Comparison of ENCODE assay signal across 10 cellular contexts in the genomic region with DNA sequence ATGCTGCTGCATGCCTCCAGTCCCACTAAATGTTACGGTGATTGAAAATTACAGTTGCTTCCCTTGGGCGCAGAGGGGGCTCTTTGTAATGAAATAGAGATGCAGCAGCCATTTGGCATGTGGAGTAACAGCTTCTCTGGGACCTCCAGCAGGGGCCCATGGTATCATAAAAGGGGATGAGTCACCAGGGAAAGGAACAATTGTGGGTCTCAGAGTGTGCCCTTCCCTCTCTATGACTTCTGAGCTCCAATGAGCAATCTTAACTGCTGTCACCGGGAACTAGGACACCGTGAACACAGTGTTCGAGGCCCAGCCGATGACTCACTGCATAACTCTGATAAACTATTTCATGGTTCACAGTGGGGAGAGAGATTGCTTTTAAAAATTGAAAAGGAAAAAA.
DNase-seq lines count a peak whose midpoint lies in the region; ATAC-seq and TF ChIP-seq lines count a peak whose summit lies in the region.
"Had no signal": no experiment of that assay in that cellular context is flagged by ENCODE, and none has a peak within 500 bp of the region (broad histone marks: within the 10 kb centered on the region; RNA-seq: fewer than 3 reads in every experiment).

No MANE protein-coding gene starts in this region.

- no peak overlapping the region for H2BK120ac ChIP-seq in H9 (ENCODE audit: low read depth, low read length, poor library complexity, severe bottlenecking)

- no peaks in the 10 kb centered on the region for H4K20me1 ChIP-seq in H9 (ENCODE audit: control insufficient read depth, insufficient read depth, insufficient read length)

- H3K27ac ChIP-seq in H9 (ENCODE audit: insufficient read length, low read depth, low read length) (no peak overlapping the region), psoas muscle (no peak overlapping the region)

- H3K4me1 ChIP-seq in H9 (ENCODE audit: insufficient read depth, low read length) (peaks cover 3% of the 10 kb centered on the region; the same call in 1 of the 2 replicates), psoas muscle (no peaks in the 10 kb centered on the region)

- no peak for TF ChIP-seq CTCF in H9 (conservative IDR thresholded peaks at IDR 0.05)
- no peak for TF ChIP-seq CTCF in psoas muscle (IDR thresholded peaks at IDR 0.05)

- H4K91ac ChIP-seq in H9 (ENCODE audit: insufficient read length, low read depth, low read length) = no peak overlapping the region

- H3K9ac ChIP-seq in H9 (ENCODE audit: extremely low read depth, insufficient read length, low read length) = no peak overlapping the region

- H4K5ac ChIP-seq in H9 (ENCODE audit: insufficient read length, low read depth, low read length) = no peak overlapping the region

- H3K36me3 Mint-ChIP-seq in H9 (ENCODE audit: insufficient read depth in 1 of 3, low read depth in 3 of 3) = no peaks in the 10 kb centered on the region

- no peaks in the 10 kb centered on the region for H3K27me3 Mint-ChIP-seq in H9 (ENCODE audit: low read depth)

- H2AFZ ChIP-seq in H9 (ENCODE audit: low read length) = no peak overlapping the region

- no peak overlapping the region for H3K14ac ChIP-seq in H9 (ENCODE audit: insufficient read depth, low read length)

- H3K36me3 ChIP-seq in psoas muscle (ENCODE audit: insufficient read depth in 1 of 2, low read depth in 1 of 2) = no peaks in the 10 kb centered on the region

- no peak overlapping the region for H2BK12ac ChIP-seq in H9 (ENCODE audit: insufficient read length, low read depth, low read length)

- H3K9me3 ChIP-seq in H9 (ENCODE audit: control insufficient read depth, low read depth, low read length) = no peaks in the 10 kb centered on the region
- H3K9me3 ChIP-seq in psoas muscle = no peaks in the 10 kb centered on the region

- no peak overlapping the region for H3K23ac ChIP-seq in H9 (ENCODE audit: insufficient read length, low read depth, low read length)

- H3K18ac ChIP-seq in H9 (ENCODE audit: insufficient read length, low read depth, low read length) = no peak overlapping the region

- H3K9me3 Mint-ChIP-seq in H9 = peaks cover 0 to 2% of the 10 kb centered on the region in 2 experiments; a peak in 2 of 5 replicates
- H3K9me3 Mint-ChIP-seq: activated T-helper 2 cell treated with anti-CD3 and anti-CD28 coated beads, Interferon-gamma antibody, Interleukin-2, Interleukin-4, amounts not matched to agents 10 μg/mL and 5 μg/mL and 100 μg/mL, durations not matched to agents 14 hours and 24 hours and 36 hours had no signal

- peaks cover 10 to 27% of the 10 kb centered on the region in 2 experiments for H3K4me1 Mint-ChIP-seq in H9

- H3T11ph ChIP-seq in H9 (ENCODE audit: low read length) = no peak overlapping the region

- H3K23me2 ChIP-seq in H9 (ENCODE audit: insufficient read length, low read depth, low read length, poor library complexity, severe bottlenecking) = no peaks in the 10 kb centered on the region

- no peak overlapping the region for H2BK20ac ChIP-seq in H9 (ENCODE audit: low read depth, low read length, poor library complexity, severe bottlenecking)

- no peak overlapping the region for H3K4me3 Mint-ChIP-seq in H9

- H3K27me3 ChIP-seq in H9 (ENCODE audit: insufficient read depth, low read length) (no peaks in the 10 kb centered on the region), psoas muscle (ENCODE audit: insufficient read depth in 3 of 3, low read length in 2 of 3) (no peaks in the 10 kb centered on the region)

- no peak overlapping the region for H3K56ac ChIP-seq in H9 (ENCODE audit: insufficient read length, low read depth, low read length)

- H3K27ac Mint-ChIP-seq in H9 = peak overlapping the region in 1 of 3 experiments; percentile 5; a peak in 3 of 7 replicates
- H3K27ac Mint-ChIP-seq: activated T-helper 2 cell treated with anti-CD3 and anti-CD28 coated beads, Interferon-gamma antibody, Interleukin-2, Interleukin-4, amounts not matched to agents 10 μg/mL and 5 μg/mL and 100 μg/mL, durations not matched to agents 14 hours and 24 hours and 36 hours had no signal

- H2AK5ac ChIP-seq in H9 (ENCODE audit: insufficient read length, low read length) = no peak overlapping the region

- WGBS in H9 (ENCODE audit: extremely low coverage, insufficient read length, low lambda C conversion rate) = no CpG with 5 or more reads among the region's 6 CpGs
- 31 to 41% (median 33%) methylated on average over 6 of the region's 6 CpGs for WGBS in psoas muscle, 3 donors

- intact Hi-C loops in psoas muscle (cut with DNase I) = no loop called here

- H2BK5ac ChIP-seq in H9 (ENCODE audit: insufficient read length, low read length) = no peak overlapping the region

- ATAC-seq in psoas muscle (peak in 3 of 4 donors; percentile 71 to 79 (median 73)), HG03521 (IDR thresholded peaks at IDR 0.05; ENCODE audit: unreplicated experiment) (no peak), GM18867 (IDR thresholded peaks at IDR 0.05; ENCODE audit: unreplicated experiment) (no peak)

- no peak overlapping the region for H3K4me2 ChIP-seq in H9 (ENCODE audit: insufficient read depth, insufficient read length, low read length)

- no peak overlapping the region for H3K4ac ChIP-seq in H9 (ENCODE audit: low read depth, low read length)

- no peaks in the 10 kb centered on the region for H3K79me2 ChIP-seq in H9 (ENCODE audit: insufficient read depth, low read length)

- DNase-seq in H9 (peak; percentile 55), RKO (ENCODE audit: low spot score) (peak; percentile 61), fibroblast of peridontal ligament (ENCODE audit: extremely low read depth) (peak; percentile 34), psoas muscle (peak in 1 of 2 donors; percentile 21), NCI-H1694 (lab: John Stamatoyannopoulos, UW) (no peak)
- DNase-seq in activated CD8-positive, alpha-beta memory T cell treated with anti-CD3 and anti-CD28 coated beads, Interleukin-2, amount 50 U/mL, for 48 hours = no peak
- DNase-seq: stimulated activated CD4-positive, alpha-beta T cell treated with anti-CD3 and anti-CD28 coated beads, Interleukin-2, amount 100 ng/mL, for 48 hours had no signal

- H3K4me3 ChIP-seq in psoas muscle = no peak overlapping the region

- no peaks in the 10 kb centered on the region for H3K79me1 ChIP-seq in H9 (ENCODE audit: insufficient read depth, low read depth, low read length, poor library complexity, severe bottlenecking)

- no peak overlapping the region for H2BK15ac ChIP-seq in H9 (ENCODE audit: low read depth, low read length)

- H4K8ac ChIP-seq in H9 (replicated peaks; ENCODE audit: insufficient read length, low read depth, low read length) = no peak overlapping the region

Comparison
In these comparisons a context has a peak if more than half of its experiments do, and no peak if none do; other contexts are left out.
1. DNase-seq: peak in H9 (single experiment), RKO (single experiment) and fibroblast of peridontal ligament (single experiment); none in NCI-H1694 (single experiment) and activated CD8-positive, alpha-beta memory T cell treated with anti-CD3 and anti-CD28 coated beads, Interleukin-2, amount 50 U/mL, for 48 hours (single experiment).
2. ATAC-seq: peak in psoas muscle (3 of 4); none in HG03521 (single experiment) and GM18867 (single experiment).